In the genomic region with DNA sequence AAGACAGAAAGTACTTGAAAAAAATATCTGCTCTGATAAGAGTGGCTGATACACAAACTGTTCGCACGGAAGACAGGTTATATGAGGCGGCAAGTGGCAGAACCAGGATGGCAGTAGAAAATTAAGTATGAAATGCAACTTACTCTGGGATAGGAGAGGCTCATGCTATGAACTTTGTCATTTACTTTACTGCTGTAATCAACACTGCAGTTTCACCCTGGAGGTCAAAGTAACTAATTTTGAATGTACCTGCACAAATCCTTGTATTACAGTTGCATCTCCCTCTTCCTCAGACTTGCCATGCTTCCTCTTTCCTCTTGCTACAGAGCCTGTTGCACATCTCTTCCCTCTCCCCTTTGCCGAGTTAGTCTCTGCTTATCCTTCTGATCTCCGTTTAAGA, we compare ENCODE assay signal across 22 cellular contexts.
"Had no signal": no experiment of that assay in that cellular context is flagged by ENCODE, and none has a peak within 500 bp of the region (broad histone marks: within the 10 kb centered on the region; RNA-seq: fewer than 3 reads in every experiment).

No MANE protein-coding gene starts in this region.

- H3K9me3 Mint-ChIP-seq: activated CD4-positive, alpha-beta memory T cell treated with anti-CD3 and anti-CD28 coated beads for 36 hours; activated naive CD4-positive, alpha-beta T cell treated with anti-CD3 and anti-CD28 coated beads, Interleukin-2, amount 50 U/mL, for 24 hours; brain; immature natural killer cell had no signal

- H3K4me3 Mint-ChIP-seq: activated CD4-positive, alpha-beta memory T cell treated with anti-CD3 and anti-CD28 coated beads for 36 hours; activated naive CD4-positive, alpha-beta T cell treated with anti-CD3 and anti-CD28 coated beads, Interleukin-2, amount 50 U/mL, for 24 hours; brain; immature natural killer cell had no signal

- H3K4me3 ChIP-seq: left ventricle myocardium inferior, sigmoid colon had no signal

- H3K4me1 Mint-ChIP-seq: brain had no signal

- H3K4me1 ChIP-seq: left ventricle myocardium inferior, sigmoid colon had no signal

- H3K27ac ChIP-seq: left ventricle myocardium inferior, sigmoid colon had no signal

- H3K27ac Mint-ChIP-seq: activated CD4-positive, alpha-beta memory T cell treated with anti-CD3 and anti-CD28 coated beads for 36 hours; activated naive CD4-positive, alpha-beta T cell treated with anti-CD3 and anti-CD28 coated beads, Interleukin-2, amount 50 U/mL, for 24 hours had no signal

- FAIRE-seq: endothelial cell of umbilical vein had no signal

- DNase-seq: activated CD4-positive, alpha-beta memory T cell treated with anti-CD3 and anti-CD28 coated beads for 36 hours; activated CD4-positive, alpha-beta T cell treated with anti-CD3 and anti-CD28 coated beads for 48 hours; activated CD4-positive, CD25-positive, alpha-beta regulatory T cell; activated gamma-delta T cell; activated T-cell treated with anti-CD3 and anti-CD28 coated beads, Interleukin-2, amount 50 U/mL, for 48 hours; aorta; caudate nucleus; dermis blood vessel endothelial cell; effector memory CD4-positive, alpha-beta T cell; foreskin melanocyte; immature natural killer cell; left ventricle myocardium inferior; mammary epithelial cell; midbrain; nucleus accumbens; sigmoid colon; stimulated activated CD4-positive, alpha-beta T cell treated with anti-CD3 and anti-CD28 coated beads, Interleukin-2, amount 100 ng/mL, for 48 hours; stimulated activated naive CD4-positive, alpha-beta T cell treated with Interleukin-2 at 50 U/mL for 16 hours; T1000 had no signal

- H3K27me3 ChIP-seq: sigmoid colon had no signal

- H3K9me3 ChIP-seq: left ventricle myocardium inferior, sigmoid colon had no signal

- H3K27me3 Mint-ChIP-seq: activated CD4-positive, alpha-beta memory T cell treated with anti-CD3 and anti-CD28 coated beads for 36 hours; activated naive CD4-positive, alpha-beta T cell treated with anti-CD3 and anti-CD28 coated beads, Interleukin-2, amount 50 U/mL, for 24 hours; brain had no signal
